ENCODE assay signal across 9 cellular contexts in genomic region chr1:61790837-61791236, GRCh38.
"Had no signal": no experiment of that assay in that cellular context is flagged by ENCODE, and none has a peak within 500 bp of the region (broad histone marks: within the 10 kb centered on the region; RNA-seq: fewer than 3 reads in every experiment).

No MANE protein-coding gene starts in this region.

- H3K4me1 ChIP-seq: HAP-1 had no signal

- H3K9me3 ChIP-seq: HAP-1 had no signal

- H3K4me3 ChIP-seq: GM23248, HAP-1 had no signal

- ATAC-seq: HCT116, HepG2 had no signal

- H3K9ac ChIP-seq: GM23248 had no signal

- H2AFZ ChIP-seq: GM23248 had no signal

- H3K27ac ChIP-seq: GM23248, HL-60 had no signal

- H3K36me3 ChIP-seq: HAP-1 had no signal

- DNase-seq: GM23248, GOT3, H7, HFFc6, KBM-7 had no signal

- FAIRE-seq: HepG2 had no signal
